8 cellular contexts compared by ENCODE assay signal in the genomic region with DNA sequence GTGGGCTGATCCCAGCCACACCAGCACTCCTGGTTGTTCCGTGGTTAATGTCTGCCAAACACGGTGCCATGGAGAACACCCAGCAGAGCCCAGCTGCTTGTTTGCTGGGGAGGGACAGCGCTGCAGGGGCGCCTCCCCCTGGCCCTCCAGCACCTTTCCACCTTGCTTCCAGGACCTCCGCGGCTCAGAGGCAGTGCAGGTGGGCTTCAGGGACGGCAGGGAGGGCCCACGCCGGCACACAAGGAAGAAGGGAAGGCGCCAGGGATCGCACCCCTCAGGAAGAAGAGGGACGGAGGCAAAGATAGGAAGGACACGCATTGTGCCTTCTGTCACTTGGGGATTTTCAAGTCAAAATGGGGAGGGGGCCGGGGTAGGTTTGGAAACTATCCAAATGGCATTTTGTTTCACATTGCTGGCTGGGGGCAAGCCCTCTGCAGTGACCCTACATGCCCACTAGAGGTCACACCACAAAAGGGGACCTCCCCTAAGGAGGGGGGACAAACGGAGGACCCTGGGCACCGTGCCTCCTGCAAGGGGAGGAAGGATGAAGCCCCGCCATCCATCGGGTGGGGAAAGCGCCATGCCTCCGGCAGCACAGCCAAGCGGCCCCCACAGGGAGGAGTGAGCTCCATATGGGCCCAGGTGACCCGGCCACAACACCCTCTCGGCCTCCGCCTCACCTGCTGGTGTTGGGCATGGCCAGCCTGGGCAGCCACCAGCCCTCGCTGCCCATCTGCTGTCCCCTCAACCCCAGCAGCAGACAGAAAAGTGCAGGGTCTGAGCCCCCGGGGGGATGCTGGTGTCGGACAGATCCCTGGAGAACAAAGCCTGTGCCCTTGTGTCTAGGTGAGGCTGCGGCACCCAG. TPM values are rescaled to one million over a fixed set of nuclear protein-coding genes. Genes with fewer than 3 reads are reported as not detected.
A peak's percentile ranks its signal among the peaks of the same experiment; 100 is the strongest.
DNase-seq lines count a peak whose midpoint lies in the region; ATAC-seq and TF ChIP-seq lines count a peak whose summit lies in the region.

No MANE protein-coding gene starts in this region.

- TF ChIP-seq CTCF in psoas muscle (IDR thresholded peaks at IDR 0.05), result peak; percentile 74

- 40 to 44% (median 43%) methylated on average over 28 of the region's 28 CpGs for WGBS in psoas muscle, 3 donors

- intact Hi-C loops in head of caudate nucleus (cut with DNase I), result loop anchor here (10.0 kb wide), 1 partner anchor 150 kb away; no protein-coding TSS in a partner anchor
- intact Hi-C loops in psoas muscle (cut with DNase I), result loop anchor here (2.0 to 5.0 kb wide), 3 partner anchors 48 to 68 kb away; partner anchors contain the start of genes FBXO31 (in 2 of the 2) and MAP1LC3B (in 1 of the 2)

- peaks cover 21% of the 10 kb centered on the region for H3K4me1 ChIP-seq in psoas muscle

- no peaks in the 10 kb centered on the region for H3K9me3 ChIP-seq in psoas muscle

- H3K36me3 ChIP-seq in psoas muscle (ENCODE audit: insufficient read depth in 1 of 2, low read depth in 1 of 2), result peaks cover 0 to 26% of the 10 kb centered on the region in 2 donors

- no peaks in the 10 kb centered on the region for H3K27me3 ChIP-seq in psoas muscle (ENCODE audit: insufficient read depth in 3 of 3, low read length in 2 of 3)

- peak; percentile 15 for DNase-seq in NCI-H2196 (lab: John Stamatoyannopoulos, UW; ENCODE audit: unreplicated experiment)
- DNase-seq in NCI-H2196 treated with DMSO at 0.1 percent for 48 hours (lab: John Stamatoyannopoulos, UW; ENCODE audit: unreplicated experiment), result no peak
- peak; percentile 11 for DNase-seq in NCI-H460 (ENCODE audit: extremely low read depth, low read depth)
- DNase-seq in activated T-helper 9 cell treated with anti-CD3 and anti-CD28 coated beads, Interleukin-2, amount 50 U/mL, for 16 hours (ENCODE audit: low read depth), result peak; percentile 15
- DNase-seq in head of caudate nucleus, result peak in 38 of 42 donors; percentile 26 to 81 (median 53)
- peak in 1 of 2 donors; percentile 74 for DNase-seq in psoas muscle
- DNase-seq in GOT3 (lab: John Stamatoyannopoulos, UW), result no peak

- peak overlapping the region; percentile 54 for H3K27ac ChIP-seq in psoas muscle

- ATAC-seq in psoas muscle (peak; percentile 56 to 79 (median 67)), HG02840 (IDR thresholded peaks at IDR 0.05; ENCODE audit: low FRiP score, unreplicated experiment) (no peak)

- H3K4me3 ChIP-seq in psoas muscle, result no peak overlapping the region

RNA-seq across cellular contexts. Expression of gene C16orf95, which starts 7.5 kb away (rescaled TPM):
- total RNA-seq in NCI-H460 (2014; rRNA removed; shearing (Covaris generic)), result 2.7 and 2.8 TPM in 2 replicates
- 2.7 and 6.3 TPM in 2 replicates for polyA plus RNA-seq in NCI-H460 (2014; cell fraction: nucleus; rRNA removed)
- 1 to 10 TPM; 5.3 to 8.1 (median 6.0) TPM for total RNA-seq in psoas muscle
- polyA plus RNA-seq in psoas muscle, result 1 to 10 TPM; 1.7 to 6.8 (median 2.0) TPM

RNA-seq across cellular contexts. Expression of gene FBXO31, which starts 58.9 kb away (rescaled TPM):
- 7.0 and 9.1 TPM in 2 replicates for total RNA-seq in NCI-H460 (2014; rRNA removed; shearing (Covaris generic))
- polyA plus RNA-seq in NCI-H460 (2014; cell fraction: nucleus; rRNA removed), result 26.4 and 35.7 TPM in 2 replicates
- total RNA-seq in psoas muscle, result 100 to 1,000 TPM in 1 of 4 donors, 10 to 100 TPM in 3; 88.1 to 103 (median 98.5) TPM
- 10 to 100 TPM; 26.3 to 95.3 (median 48.0) TPM for polyA plus RNA-seq in psoas muscle

Comparison
In these comparisons a context has a peak if more than half of its experiments do, and no peak if none do; other contexts are left out.
1. DNase-seq: peak in NCI-H2196 (single experiment), NCI-H460 (single experiment), activated T-helper 9 cell treated with anti-CD3 and anti-CD28 coated beads, Interleukin-2, amount 50 U/mL, for 16 hours (single experiment) and head of caudate nucleus (38 of 42); none in NCI-H2196 treated with DMSO at 0.1 percent for 48 hours (single experiment) and GOT3 (single experiment).